In genomic region chr2:1581965-1582625, GRCh38 we compare ENCODE assay signal across 2 cellular contexts.
TF ChIP-seq lines count a peak whose summit lies in the region.

No MANE protein-coding gene starts in this region.

TF ChIP-seq in HepG2, 621 proteins besides CTCF, POLR2A, EP300 and RAD21 (continued from another document):
- TF ChIP-seq ZNF503 (CRISPR knock-in tag; IDR thresholded peaks at IDR 0.05) = no peak

TF ChIP-seq in WTC11, 78 proteins besides CTCF, POLR2A, EP300 and RAD21 (continued from another document):
- TF ChIP-seq ZBTB43 (CRISPR knock-in tag; IDR thresholded peaks at IDR 0.05) (no peak), NR1H2 (CRISPR knock-in tag; IDR thresholded peaks at IDR 0.05) (no peak), ZNF121 (CRISPR knock-in tag; IDR thresholded peaks at IDR 0.05) (no peak), CREB1 (CRISPR knock-in tag; IDR thresholded peaks at IDR 0.05) (no peak), KAT7 (CRISPR knock-in tag; IDR thresholded peaks at IDR 0.05; ENCODE audit: borderline replicate concordance) (no peak), ZNF232 (CRISPR knock-in tag; IDR thresholded peaks at IDR 0.05) (no peak), SP1 (CRISPR knock-in tag; conservative IDR thresholded peaks at IDR 0.05) (no peak)
- TF ChIP-seq, protein P1, sequence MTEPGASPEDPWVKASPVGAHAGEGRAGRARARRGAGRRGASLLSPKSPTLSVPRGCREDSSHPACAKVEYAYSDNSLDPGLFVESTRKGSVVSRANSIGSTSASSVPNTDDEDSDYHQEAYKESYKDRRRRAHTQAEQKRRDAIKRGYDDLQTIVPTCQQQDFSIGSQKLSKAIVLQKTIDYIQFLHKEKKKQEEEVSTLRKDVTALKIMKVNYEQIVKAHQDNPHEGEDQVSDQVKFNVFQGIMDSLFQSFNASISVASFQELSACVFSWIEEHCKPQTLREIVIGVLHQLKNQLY (CRISPR knock-in tag; IDR thresholded peaks at IDR 0.05) = no peak
